In genomic region chr22:39297490-39298193, GRCh38 we compare ENCODE assay signal across 9 cellular contexts. TPM values are rescaled to one million over a fixed set of nuclear protein-coding genes. Genes with fewer than 3 reads are reported as not detected.
A peak's percentile ranks its signal among the peaks of the same experiment; 100 is the strongest.
DNase-seq lines count a peak whose midpoint lies in the region; ATAC-seq, FAIRE-seq and TF ChIP-seq lines count a peak whose summit lies in the region.
"Had no signal": no experiment of that assay in that cellular context is flagged by ENCODE, and none has a peak within 500 bp of the region (broad histone marks: within the 10 kb centered on the region; RNA-seq: fewer than 3 reads in every experiment).

No MANE protein-coding gene starts in this region.

- no peaks in the 10 kb centered on the region for H3K36me3 ChIP-seq in endothelial cell of umbilical vein (ENCODE audit: control insufficient read depth in 2 of 2, extremely low read depth in 1 of 2, insufficient read depth in 2 of 2, low read length in 2 of 2)

- H3K9ac ChIP-seq in endothelial cell of umbilical vein (replicated peaks; ENCODE audit: extremely low read depth, insufficient read depth, low read length), result no peak overlapping the region

- H3K27me3 Mint-ChIP-seq in osteocyte (ENCODE audit: unreplicated experiment), result no peaks in the 10 kb centered on the region

- CTCF ChIA-PET in endothelial cell of umbilical vein (lab: Charles Lee), result interaction anchor here (1.0 to 2.0 kb wide), 3 partner anchors 9 to 127 kb away, joined by 3 to 6 read pairs (median 3); no protein-coding TSS in a partner anchor

- peaks cover 13% of the 10 kb centered on the region for H3K4me1 ChIP-seq in endothelial cell of umbilical vein (ENCODE audit: control insufficient read depth, extremely low read depth, insufficient read depth, low read length)

- no peaks in the 10 kb centered on the region for H3K9me1 ChIP-seq in endothelial cell of umbilical vein (replicated peaks; ENCODE audit: control insufficient read depth, extremely low read depth, insufficient read depth, low read length)

- H3K4me2 ChIP-seq in endothelial cell of umbilical vein (ENCODE audit: insufficient read depth, low read length), result no peak overlapping the region

- no TSS peak for BruUV-seq in endothelial cell of umbilical vein (replicated peaks; lab: Mats Ljungman, UMichigan)

- FAIRE-seq in endothelial cell of umbilical vein (lab: Jason Lieb, UNC), result peak; percentile 38
- FAIRE-seq in frontal cortex (lab: Jason Lieb, UNC), result no peak

- DNase-seq in DMS53 (lab: John Stamatoyannopoulos, UW), result peak; percentile 92
- DNase-seq in NCI-H2171 (lab: John Stamatoyannopoulos, UW), result peak; percentile 73
- no peak for DNase-seq in endothelial cell of umbilical vein (ENCODE audit: low read depth, low spot score)
- DNase-seq in osteocyte (ENCODE audit: extremely low spot score, unreplicated experiment), result no peak
- no peak for DNase-seq in amniotic stem cell (lab: John Stamatoyannopoulos, UW)
- DNase-seq in frontal cortex (ENCODE audit: low spot score in 2 of 2), result no peak
- DNase-seq: activated CD4-positive, CD25-positive, alpha-beta regulatory T cell had no signal

- TF ChIP-seq CTCF in endothelial cell of umbilical vein (IDR thresholded peaks at IDR 0.05; ENCODE audit: extremely low read depth in 1 of 2, insufficient read depth in 1 of 2, low read depth in 1 of 2, low read length in 2 of 2) (no peak), osteocyte (IDR thresholded peaks at IDR 0.05) (no peak)

- H3K4me3 Mint-ChIP-seq in osteocyte (ENCODE audit: unreplicated experiment), result no peak overlapping the region

- no peaks in the 10 kb centered on the region for H3K9me3 ChIP-seq in endothelial cell of umbilical vein (replicated peaks; ENCODE audit: control insufficient read depth, insufficient read depth, low read length)

- peaks cover 82% of the 10 kb centered on the region for H3K4me1 Mint-ChIP-seq in osteocyte (ENCODE audit: unreplicated experiment)

- no peaks in the 10 kb centered on the region for H3K79me2 ChIP-seq in endothelial cell of umbilical vein (ENCODE audit: control insufficient read depth, insufficient read depth, low read length)

- peak overlapping the region; percentile 17 for H3K27ac ChIP-seq in endothelial cell of umbilical vein (ENCODE audit: insufficient read depth, low read depth, low read length)

- H3K36me3 Mint-ChIP-seq in osteocyte (ENCODE audit: unreplicated experiment), result no peaks in the 10 kb centered on the region

- TF ChIP-seq POLR2A in endothelial cell of umbilical vein (IDR thresholded peaks at IDR 0.05; ENCODE audit: low read depth, low read length), result no peak

- H3K27ac Mint-ChIP-seq in osteocyte (ENCODE audit: unreplicated experiment), result peak overlapping the region; percentile 97

- intact Hi-C loops in endothelial cell of umbilical vein (cut with micrococcal nuclease), result no loop called here

- no peaks in the 10 kb centered on the region for H4K20me1 ChIP-seq in endothelial cell of umbilical vein (replicated peaks; ENCODE audit: control insufficient read depth, extremely low read depth, insufficient read depth, low read length)

- H2AFZ ChIP-seq in endothelial cell of umbilical vein (ENCODE audit: low read depth, low read length), result peak overlapping the region; percentile 85

- no peaks in the 10 kb centered on the region for H3K9me3 Mint-ChIP-seq in osteocyte (ENCODE audit: unreplicated experiment)

- H3K27me3 ChIP-seq in endothelial cell of umbilical vein (ENCODE audit: control insufficient read depth in 2 of 2, insufficient read depth in 2 of 2, low read length in 2 of 2), result no peaks in the 10 kb centered on the region

- H3K4me3 ChIP-seq in endothelial cell of umbilical vein (replicated peaks in 1 of 3; ENCODE audit: insufficient read depth in 1 of 3, low read depth in 1 of 3, low read length in 3 of 3), result no peak overlapping the region

- ATAC-seq in GM18519 (IDR thresholded peaks at IDR 0.05; ENCODE audit: low FRiP score, unreplicated experiment) (no peak), GM21528 (IDR thresholded peaks at IDR 0.05; ENCODE audit: low FRiP score, unreplicated experiment) (no peak)

- POLR2A ChIA-PET in endothelial cell of umbilical vein (lab: Charles Lee), result interaction anchor here (0.9 kb wide), 1 partner anchor 14 kb away, joined by 3 read pairs; no protein-coding TSS in a partner anchor

- dilution Hi-C loops in endothelial cell of umbilical vein (cut with MboI; ENCODE audit: extremely low pct_ligation_motif_present, low sequenced_read_pairs), result no loop called here

TF ChIP-seq in endothelial cell of umbilical vein, 7 proteins besides CTCF, POLR2A, EP300 and RAD21:
- TF ChIP-seq GATA2 (IDR thresholded peaks at IDR 0.05; ENCODE audit: insufficient read depth, insufficient read length, low read depth, low read length), result no peak
- TF ChIP-seq MYC (IDR thresholded peaks at IDR 0.05; ENCODE audit: low read depth, low read length), result no peak
- TF ChIP-seq EZH2 (IDR thresholded peaks at IDR 0.05; ENCODE audit: borderline replicate concordance, low read depth, low read length, severe bottlenecking), result no peak
- no peak for TF ChIP-seq POLR2AphosphoS5 (IDR thresholded peaks at IDR 0.05; ENCODE audit: insufficient read depth, low read depth, low read length)
- no peak for TF ChIP-seq JUN (IDR thresholded peaks at IDR 0.05; ENCODE audit: borderline replicate concordance, insufficient read depth, insufficient read length, low read depth)
- TF ChIP-seq, protein P1, sequence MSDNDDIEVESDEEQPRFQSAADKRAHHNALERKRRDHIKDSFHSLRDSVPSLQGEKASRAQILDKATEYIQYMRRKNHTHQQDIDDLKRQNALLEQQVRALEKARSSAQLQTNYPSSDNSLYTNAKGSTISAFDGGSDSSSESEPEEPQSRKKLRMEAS (IDR thresholded peaks at IDR 0.05; ENCODE audit: insufficient read depth, insufficient read length), result no peak

RNA-seq across cellular contexts. Expression of gene RPL3, which starts 21.8 kb away (rescaled TPM):
- total RNA-seq in endothelial cell of umbilical vein (1,954 and 2,068 TPM in 2 replicates), osteocyte (1,770 and 1,792 TPM in 2 replicates), frontal cortex (1,897 TPM)
- 3,568 and 4,065 TPM in 2 replicates for polyA plus RNA-seq in endothelial cell of umbilical vein
- polyA plus RNA-seq in endothelial cell of umbilical vein (2011; cell fraction: cytosol; rRNA removed), result 5,025 and 5,056 TPM in 2 replicates
- 2,447 and 2,853 TPM in 2 replicates for polyA plus RNA-seq in endothelial cell of umbilical vein (2011; cell fraction: nucleus; rRNA removed)
- 2,388 and 3,163 TPM in 2 replicates for polyA plus RNA-seq in endothelial cell of umbilical vein (2012)
- polyA minus RNA-seq in endothelial cell of umbilical vein, result 1,732 and 1,760 TPM in 2 replicates
- 1,163 TPM for polyA minus RNA-seq in endothelial cell of umbilical vein (2011; cell fraction: cytosol; rRNA and poly(A)+ RNA removed)
- polyA minus RNA-seq in endothelial cell of umbilical vein (2011; cell fraction: nucleus; rRNA and poly(A)+ RNA removed), result 461 and 707 TPM in 2 replicates

RNA-seq across cellular contexts. Expression of gene SYNGR1, which starts 52.1 kb away (rescaled TPM):
- total RNA-seq in endothelial cell of umbilical vein (3.7 and 3.8 TPM in 2 replicates), osteocyte (24.0 and 26.6 TPM in 2 replicates), frontal cortex (50.1 TPM)
- polyA plus RNA-seq in endothelial cell of umbilical vein, result 10.2 and 16.5 TPM in 2 replicates
- 4.1 and 8.8 TPM in 2 replicates for polyA plus RNA-seq in endothelial cell of umbilical vein (2011; cell fraction: cytosol; rRNA removed)
- 7.7 and 13.1 TPM in 2 replicates for polyA plus RNA-seq in endothelial cell of umbilical vein (2011; cell fraction: nucleus; rRNA removed)
- 7.7 and 11.3 TPM in 2 replicates for polyA plus RNA-seq in endothelial cell of umbilical vein (2012)
- 2.4 and 3.5 TPM in 2 replicates for polyA minus RNA-seq in endothelial cell of umbilical vein
- polyA minus RNA-seq in endothelial cell of umbilical vein (2011; cell fraction: cytosol; rRNA and poly(A)+ RNA removed), result 5.1 TPM
- 2.1 and 5.6 TPM in 2 replicates for polyA minus RNA-seq in endothelial cell of umbilical vein (2011; cell fraction: nucleus; rRNA and poly(A)+ RNA removed)

RNA-seq across cellular contexts. Expression of gene PDGFB, which starts 52.9 kb away (rescaled TPM):
- total RNA-seq in endothelial cell of umbilical vein (240 and 273 TPM in 2 replicates), osteocyte (16.8 and 20.0 TPM in 2 replicates), frontal cortex (2.0 TPM)
- polyA plus RNA-seq in endothelial cell of umbilical vein, result 135 and 179 TPM in 2 replicates
- polyA plus RNA-seq in endothelial cell of umbilical vein (2011; cell fraction: cytosol; rRNA removed), result 144 and 170 TPM in 2 replicates
- polyA plus RNA-seq in endothelial cell of umbilical vein (2011; cell fraction: nucleus; rRNA removed), result 102 and 122 TPM in 2 replicates
- polyA plus RNA-seq in endothelial cell of umbilical vein (2012), result 57.8 and 101 TPM in 2 replicates
- 185 and 212 TPM in 2 replicates for polyA minus RNA-seq in endothelial cell of umbilical vein
- 3.4 TPM for polyA minus RNA-seq in endothelial cell of umbilical vein (2011; cell fraction: cytosol; rRNA and poly(A)+ RNA removed)
- 44.9 and 58.4 TPM in 2 replicates for polyA minus RNA-seq in endothelial cell of umbilical vein (2011; cell fraction: nucleus; rRNA and poly(A)+ RNA removed)

Comparison
In these comparisons a context has a peak if more than half of its experiments do, and no peak if none do; other contexts are left out.
1. DNase-seq: peak in DMS53 (single experiment) and NCI-H2171 (single experiment); none in endothelial cell of umbilical vein (single experiment), osteocyte (single experiment), amniotic stem cell (single experiment) and frontal cortex (0 of 2).
2. RNA of gene PDGFB, which starts 52.9 kb away (total RNA-seq): 240 to 273 TPM in endothelial cell of umbilical vein; 16.8 to 20.0 TPM in osteocyte and 2.0 TPM in frontal cortex (single experiment); every median in the first group is over 10 times any median in the second.